Comparison of ENCODE assay signal across 8 cellular contexts in genomic region chr19:42396542-42397314, GRCh38. TPM values are rescaled to one million over a fixed set of nuclear protein-coding genes. Genes with fewer than 3 reads are reported as not detected.
A peak's percentile ranks its signal among the peaks of the same experiment; 100 is the strongest.
DNase-seq lines count a peak whose midpoint lies in the region; TF ChIP-seq lines count a peak whose summit lies in the region.

No MANE protein-coding gene starts in this region.

- H3K27ac ChIP-seq in H9 (ENCODE audit: insufficient read length, low read depth, low read length) (no peak overlapping the region), MM.1S (ENCODE audit: low read length) (peak overlapping the region; percentile 1; the same call in 1 of the 2 replicates)

- H3K4ac ChIP-seq in H9 (ENCODE audit: low read depth, low read length) = no peak overlapping the region

- no CpG with 5 or more reads among the region's 42 CpGs for WGBS in H9 (ENCODE audit: extremely low coverage, insufficient read length, low lambda C conversion rate)

- no peaks in the 10 kb centered on the region; the same call in 1 of the 2 replicates for H3K27me3 ChIP-seq in H9 (ENCODE audit: insufficient read depth, low read length)
- H3K27me3 ChIP-seq in MM.1S (replicated peaks; ENCODE audit: insufficient read depth, low read length) = peaks cover 15% of the 10 kb centered on the region

- H3K4me1 Mint-ChIP-seq in H9 = peaks cover 24 to 36% of the 10 kb centered on the region in 2 experiments
- H3K4me1 Mint-ChIP-seq in nephron progenitor cell = peaks cover 70% of the 10 kb centered on the region
- H3K4me1 Mint-ChIP-seq in stimulated activated naive CD8-positive, alpha-beta T cell treated with anti-CD3 and anti-CD28 coated beads, Interleukin-15, Interleukin-2, amounts not matched to agents 100 ng/mL and 50 ng/mL, for 24 hours (ENCODE audit: low read depth) = peaks cover 36% of the 10 kb centered on the region

- H3K27me3 Mint-ChIP-seq in H9 (ENCODE audit: low read depth) (peaks cover 44% of the 10 kb centered on the region), nephron progenitor cell (ENCODE audit: low read depth, poor library complexity) (peaks cover 28% of the 10 kb centered on the region)
- H3K27me3 Mint-ChIP-seq in stimulated activated naive CD8-positive, alpha-beta T cell treated with anti-CD3 and anti-CD28 coated beads, Interleukin-15, Interleukin-2, amounts not matched to agents 100 ng/mL and 50 ng/mL, for 24 hours = peaks cover 5% of the 10 kb centered on the region

- no peak overlapping the region for H4K91ac ChIP-seq in H9 (ENCODE audit: insufficient read length, low read depth, low read length)

- H4K5ac ChIP-seq in H9 (ENCODE audit: insufficient read length, low read depth, low read length) = no peak overlapping the region

- H3K23ac ChIP-seq in H9 (ENCODE audit: insufficient read length, low read depth, low read length) = no peak overlapping the region

- H3K4me2 ChIP-seq in H9 (ENCODE audit: insufficient read depth, insufficient read length, low read length) (peak overlapping the region; percentile 85), MM.1S (ENCODE audit: low read depth, low read length) (peak overlapping the region; percentile 97)

- H3K23me2 ChIP-seq in H9 (ENCODE audit: insufficient read length, low read depth, low read length, poor library complexity, severe bottlenecking) = peaks cover 13% of the 10 kb centered on the region

- H3K4me3 ChIP-seq in MM.1S (ENCODE audit: low read length) (peak overlapping the region; percentile 95), fibroblast of villous mesenchyme (ENCODE audit: low read depth, low read length) (peak overlapping the region; percentile 75)

- TF ChIP-seq CTCF in H9 (conservative IDR thresholded peaks at IDR 0.05) (no peak), MM.1S (IDR thresholded peaks at IDR 0.05; ENCODE audit: low read length) (no peak), fibroblast of villous mesenchyme (IDR thresholded peaks at IDR 0.05; ENCODE audit: insufficient read depth, low read depth, low read length) (no peak), nephron progenitor cell (IDR thresholded peaks at IDR 0.05) (no peak)

- no peak overlapping the region for H2AFZ ChIP-seq in H9 (ENCODE audit: low read length)
- peak overlapping the region; percentile 98 for H2AFZ ChIP-seq in MM.1S (ENCODE audit: low read length)

- peaks cover 3% of the 10 kb centered on the region; the same call in 1 of the 2 replicates for H3K4me1 ChIP-seq in H9 (ENCODE audit: insufficient read depth, low read length)
- H3K4me1 ChIP-seq in MM.1S (ENCODE audit: low read length) = peaks cover 12% of the 10 kb centered on the region; the same call in 1 of the 2 replicates

- H3K56ac ChIP-seq in H9 (ENCODE audit: insufficient read length, low read depth, low read length) = no peak overlapping the region

- no peak overlapping the region for H2BK20ac ChIP-seq in H9 (ENCODE audit: low read depth, low read length, poor library complexity, severe bottlenecking)

- peak overlapping the region; percentile 64 to 98 (median 96) for H3K27ac Mint-ChIP-seq in H9
- peak overlapping the region; percentile 98 for H3K27ac Mint-ChIP-seq in nephron progenitor cell
- peak overlapping the region; percentile 83 for H3K27ac Mint-ChIP-seq in stimulated activated naive CD8-positive, alpha-beta T cell treated with anti-CD3 and anti-CD28 coated beads, Interleukin-15, Interleukin-2, amounts not matched to agents 100 ng/mL and 50 ng/mL, for 24 hours

- H2BK12ac ChIP-seq in H9 (ENCODE audit: insufficient read length, low read depth, low read length) = no peak overlapping the region

- no peaks in the 10 kb centered on the region for H3K36me3 ChIP-seq in MM.1S (replicated peaks; ENCODE audit: insufficient read depth, low read length)

- H3K9ac ChIP-seq in H9 (ENCODE audit: extremely low read depth, insufficient read length, low read length) (peak overlapping the region; percentile 60), MM.1S (ENCODE audit: low read length) (peak overlapping the region; percentile 70)

- H3T11ph ChIP-seq in H9 (ENCODE audit: low read length) = no peak overlapping the region

- no peak overlapping the region for H2AK5ac ChIP-seq in H9 (ENCODE audit: insufficient read length, low read length)

- H3K9me2 ChIP-seq in MM.1S (replicated peaks; ENCODE audit: insufficient read depth, low read length) = no peaks in the 10 kb centered on the region

- H4K8ac ChIP-seq in H9 (replicated peaks; ENCODE audit: insufficient read length, low read depth, low read length) = no peak overlapping the region

- DNase-seq in ELR (ENCODE audit: low read depth) = peak; percentile 99
- peak; percentile 100 for DNase-seq in H9
- peak; percentile 99 for DNase-seq in MM.1S
- peak; percentile 94 for DNase-seq in SHP77 treated with DMSO at 0.1 percent for 48 hours (lab: John Stamatoyannopoulos, UW)
- DNase-seq in activated gamma-delta T cell treated with Interleukin-2 at 50 U/mL for 16 hours = peak; percentile 92
- DNase-seq in fibroblast of villous mesenchyme (ENCODE audit: low read depth) = peak; percentile 99
- DNase-seq in nephron progenitor cell = peak; percentile 99

- H3K9me3 Mint-ChIP-seq in H9 = no peaks in the 10 kb centered on the region
- H3K9me3 Mint-ChIP-seq in nephron progenitor cell = no peaks in the 10 kb centered on the region
- H3K9me3 Mint-ChIP-seq in stimulated activated naive CD8-positive, alpha-beta T cell treated with anti-CD3 and anti-CD28 coated beads, Interleukin-15, Interleukin-2, amounts not matched to agents 100 ng/mL and 50 ng/mL, for 24 hours = no peaks in the 10 kb centered on the region

- H3K4me3 Mint-ChIP-seq in H9 (peak overlapping the region; percentile 91 to 95), nephron progenitor cell (peak overlapping the region; percentile 90)
- H3K4me3 Mint-ChIP-seq in stimulated activated naive CD8-positive, alpha-beta T cell treated with anti-CD3 and anti-CD28 coated beads, Interleukin-15, Interleukin-2, amounts not matched to agents 100 ng/mL and 50 ng/mL, for 24 hours = peak overlapping the region; percentile 89

- H3K14ac ChIP-seq in H9 (ENCODE audit: insufficient read depth, low read length) = peak overlapping the region; percentile 81; the same call in 1 of the 2 replicates

- H4K20me1 ChIP-seq in H9 (ENCODE audit: control insufficient read depth, insufficient read depth, insufficient read length) (peaks cover 3% of the 10 kb centered on the region), MM.1S (ENCODE audit: insufficient read depth, low read length) (no peaks in the 10 kb centered on the region)

- H3F3A ChIP-seq in MM.1S (ENCODE audit: insufficient read depth, low read length) = no peaks in the 10 kb centered on the region

- no peak overlapping the region for H2BK15ac ChIP-seq in H9 (ENCODE audit: low read depth, low read length)

- H3K9me3 ChIP-seq in H9 (ENCODE audit: control insufficient read depth, low read depth, low read length) (no peaks in the 10 kb centered on the region), MM.1S (replicated peaks; ENCODE audit: insufficient read depth, low read length) (no peaks in the 10 kb centered on the region)

- no peak overlapping the region for H2BK5ac ChIP-seq in H9 (ENCODE audit: insufficient read length, low read length)

- H3K36me3 Mint-ChIP-seq in H9 (ENCODE audit: insufficient read depth in 1 of 3, low read depth in 3 of 3) (peaks cover 5 to 10% (median 10%) of the 10 kb centered on the region in 3 experiments; a peak in 6 of 7 replicates), nephron progenitor cell (ENCODE audit: low read depth) (peaks cover 11% of the 10 kb centered on the region)
- H3K36me3 Mint-ChIP-seq in stimulated activated naive CD8-positive, alpha-beta T cell treated with anti-CD3 and anti-CD28 coated beads, Interleukin-15, Interleukin-2, amounts not matched to agents 100 ng/mL and 50 ng/mL, for 24 hours (ENCODE audit: low read depth) = no peaks in the 10 kb centered on the region

- H2BK120ac ChIP-seq in H9 (ENCODE audit: low read depth, low read length, poor library complexity, severe bottlenecking) = no peak overlapping the region

- H3K79me2 ChIP-seq in H9 (ENCODE audit: insufficient read depth, low read length) = no peaks in the 10 kb centered on the region
- H3K79me2 ChIP-seq in MM.1S (ENCODE audit: low read length) = peaks cover 8% of the 10 kb centered on the region

- peak overlapping the region; percentile 58 for H3K18ac ChIP-seq in H9 (ENCODE audit: insufficient read length, low read depth, low read length)

- H3K79me1 ChIP-seq in H9 (ENCODE audit: insufficient read depth, low read depth, low read length, poor library complexity, severe bottlenecking) = no peaks in the 10 kb centered on the region

RNA-seq across cellular contexts. Expression of gene CNFN, which starts 6.6 kb away (rescaled TPM):
- total RNA-seq in H9 (2021) = 7.1 and 8.8 TPM in 2 replicates
- 0.32 TPM in 1 of 2 replicates, not detected in the other for total RNA-seq in fibroblast of villous mesenchyme

RNA-seq across cellular contexts. Expression of gene LIPE, which starts 30.5 kb away (rescaled TPM):
- 5.7 and 6.3 TPM in 2 replicates for total RNA-seq in H9 (2021)
- total RNA-seq in fibroblast of villous mesenchyme = 2.3 and 3.0 TPM in 2 replicates

RNA-seq across cellular contexts. Expression of gene CXCL17, which starts 46.0 kb away (rescaled TPM):
- not detected in 2 replicates for total RNA-seq in H9 (2021)
- not detected in 2 replicates for total RNA-seq in fibroblast of villous mesenchyme
